1 cellular context compared by ENCODE assay signal in genomic region chr2:177241771-177242135, GRCh38.
TF ChIP-seq lines count a peak whose summit lies in the region.

No MANE protein-coding gene starts in this region.

TF ChIP-seq in K562, 482 proteins besides CTCF, POLR2A, EP300 and RAD21 (continues in another document):
- TF ChIP-seq ADNP (tag; IDR thresholded peaks at IDR 0.05): peak; percentile 11; the same call in 1 of the 2 replicates
- TF ChIP-seq FOXO4 (CRISPR knock-in tag; IDR thresholded peaks at IDR 0.05): no peak
- TF ChIP-seq SRSF1 (IDR thresholded peaks at IDR 0.05; ENCODE audit: low read depth, low read length): no peak
- TF ChIP-seq SMAD2 (IDR thresholded peaks at IDR 0.05; ENCODE audit: low read depth, low read length): no peak
- no peak for TF ChIP-seq ZFP30 (CRISPR knock-in tag; IDR thresholded peaks at IDR 0.05; ENCODE audit: borderline replicate concordance)
- no peak for TF ChIP-seq ZNF140 (CRISPR knock-in tag; IDR thresholded peaks at IDR 0.05)
- TF ChIP-seq RBM39 (optimal IDR thresholded peaks at IDR 0.05; ENCODE audit: low read depth, low read length): no peak
- no peak for TF ChIP-seq POU5F1 (IDR thresholded peaks at IDR 0.05; ENCODE audit: borderline replicate concordance, low read depth, low read length, partially characterized antibody)
- 0 out of 2 replicates have a peak, but pooled peaks have one; percentile 48 for TF ChIP-seq FOXP1 (CRISPR knock-in tag; IDR thresholded peaks at IDR 0.05)
- 0 out of 4 replicates have a peak, but pooled peaks of 1 of the 2 experiments have one; percentile 14 for TF ChIP-seq RCOR1 (IDR thresholded peaks at IDR 0.05; ENCODE audit: borderline replicate concordance in 1 of 2, low read depth in 2 of 2, low read length in 2 of 2)
- no peak for TF ChIP-seq PBX2 (CRISPR knock-in tag; IDR thresholded peaks at IDR 0.05; ENCODE audit: low read depth)
- peak; percentile 54; the same call in 1 of the 2 replicates for TF ChIP-seq PBX2 (tag; conservative IDR thresholded peaks at IDR 0.05; ENCODE audit: low read depth)
- TF ChIP-seq, protein P1, sequence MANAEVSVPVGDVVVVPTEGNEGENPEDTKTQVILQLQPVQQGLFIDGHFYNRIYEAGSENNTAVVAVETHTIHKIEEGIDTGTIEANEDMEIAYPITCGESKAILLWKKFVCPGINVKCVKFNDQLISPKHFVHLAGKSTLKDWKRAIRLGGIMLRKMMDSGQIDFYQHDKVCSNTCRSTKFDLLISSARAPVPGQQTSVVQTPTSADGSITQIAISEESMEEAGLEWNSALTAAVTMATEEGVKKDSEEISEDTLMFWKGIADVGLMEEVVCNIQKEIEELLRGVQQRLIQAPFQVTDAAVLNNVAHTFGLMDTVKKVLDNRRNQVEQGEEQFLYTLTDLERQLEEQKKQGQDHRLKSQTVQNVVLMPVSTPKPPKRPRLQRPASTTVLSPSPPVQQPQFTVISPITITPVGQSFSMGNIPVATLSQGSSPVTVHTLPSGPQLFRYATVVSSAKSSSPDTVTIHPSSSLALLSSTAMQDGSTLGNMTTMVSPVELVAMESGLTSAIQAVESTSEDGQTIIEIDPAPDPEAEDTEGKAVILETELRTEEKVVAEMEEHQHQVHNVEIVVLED (CRISPR knock-in tag; IDR thresholded peaks at IDR 0.05): no peak
- TF ChIP-seq KDM1A (IDR thresholded peaks at IDR 0.05): peak; percentile 40 to 44; a peak in 3 of 4 replicates
- no peak for TF ChIP-seq ZNF668 (CRISPR knock-in tag; IDR thresholded peaks at IDR 0.05)
- no peak for TF ChIP-seq ZBTB17 (CRISPR knock-in tag; IDR thresholded peaks at IDR 0.05)
- TF ChIP-seq ZNF778 (CRISPR knock-in tag; IDR thresholded peaks at IDR 0.05): no peak
- no peak for TF ChIP-seq ZNF444 (CRISPR knock-in tag; IDR thresholded peaks at IDR 0.05)
- TF ChIP-seq ZNF311 (CRISPR knock-in tag; IDR thresholded peaks at IDR 0.05): no peak
- peak; percentile 13; the same call in 1 of the 2 replicates for TF ChIP-seq JUND (IDR thresholded peaks at IDR 0.05; ENCODE audit: borderline replicate concordance, low read depth, low read length)
- TF ChIP-seq JUND (tag; IDR thresholded peaks at IDR 0.05; ENCODE audit: borderline replicate concordance, low read depth, low read length): no peak
- peak; percentile 31; the same call in 1 of the 2 replicates for TF ChIP-seq SMARCC2 (IDR thresholded peaks at IDR 0.05; ENCODE audit: low read depth)
- no peak for TF ChIP-seq GTF2A2 (tag; IDR thresholded peaks at IDR 0.05)
- TF ChIP-seq GTF2E2 (tag; IDR thresholded peaks at IDR 0.05): 0 out of 2 replicates have a peak, but pooled peaks have one; percentile 17
- TF ChIP-seq, protein P2, sequence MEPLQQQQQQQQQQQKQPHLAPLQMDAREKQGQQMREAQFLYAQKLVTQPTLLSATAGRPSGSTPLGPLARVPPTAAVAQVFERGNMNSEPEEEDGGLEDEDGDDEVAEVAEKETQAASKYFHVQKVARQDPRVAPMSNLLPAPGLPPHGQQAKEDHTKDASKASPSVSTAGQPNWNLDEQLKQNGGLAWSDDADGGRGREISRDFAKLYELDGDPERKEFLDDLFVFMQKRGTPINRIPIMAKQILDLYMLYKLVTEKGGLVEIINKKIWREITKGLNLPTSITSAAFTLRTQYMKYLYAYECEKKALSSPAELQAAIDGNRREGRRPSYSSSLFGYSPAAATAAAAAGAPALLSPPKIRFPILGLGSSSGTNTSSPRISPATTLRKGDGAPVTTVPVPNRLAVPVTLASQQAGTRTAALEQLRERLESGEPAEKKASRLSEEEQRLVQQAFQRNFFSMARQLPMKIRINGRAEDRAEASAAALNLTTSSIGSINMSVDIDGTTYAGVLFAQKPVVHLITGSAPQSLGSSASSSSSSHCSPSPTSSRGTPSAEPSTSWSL (CRISPR knock-in tag; IDR thresholded peaks at IDR 0.05; ENCODE audit: borderline replicate concordance): no peak
- no peak for TF ChIP-seq CAMTA2 (CRISPR knock-in tag; conservative IDR thresholded peaks at IDR 0.05)
- no peak for TF ChIP-seq NFE2 (IDR thresholded peaks at IDR 0.05; ENCODE audit: low read depth)
- TF ChIP-seq HNRNPK (IDR thresholded peaks at IDR 0.05; ENCODE audit: low read depth, low read length, poor library complexity, severe bottlenecking): no peak
- TF ChIP-seq TARDBP (IDR thresholded peaks at IDR 0.05): no peak
- peak; percentile 44; the same call in 1 of the 2 replicates for TF ChIP-seq HDAC2 (IDR thresholded peaks at IDR 0.05)
- TF ChIP-seq E2F3 (CRISPR knock-in tag; IDR thresholded peaks at IDR 0.05): no peak
- peak; percentile 60 for TF ChIP-seq SMARCA4 (IDR thresholded peaks at IDR 0.05)
- TF ChIP-seq, protein P3, sequence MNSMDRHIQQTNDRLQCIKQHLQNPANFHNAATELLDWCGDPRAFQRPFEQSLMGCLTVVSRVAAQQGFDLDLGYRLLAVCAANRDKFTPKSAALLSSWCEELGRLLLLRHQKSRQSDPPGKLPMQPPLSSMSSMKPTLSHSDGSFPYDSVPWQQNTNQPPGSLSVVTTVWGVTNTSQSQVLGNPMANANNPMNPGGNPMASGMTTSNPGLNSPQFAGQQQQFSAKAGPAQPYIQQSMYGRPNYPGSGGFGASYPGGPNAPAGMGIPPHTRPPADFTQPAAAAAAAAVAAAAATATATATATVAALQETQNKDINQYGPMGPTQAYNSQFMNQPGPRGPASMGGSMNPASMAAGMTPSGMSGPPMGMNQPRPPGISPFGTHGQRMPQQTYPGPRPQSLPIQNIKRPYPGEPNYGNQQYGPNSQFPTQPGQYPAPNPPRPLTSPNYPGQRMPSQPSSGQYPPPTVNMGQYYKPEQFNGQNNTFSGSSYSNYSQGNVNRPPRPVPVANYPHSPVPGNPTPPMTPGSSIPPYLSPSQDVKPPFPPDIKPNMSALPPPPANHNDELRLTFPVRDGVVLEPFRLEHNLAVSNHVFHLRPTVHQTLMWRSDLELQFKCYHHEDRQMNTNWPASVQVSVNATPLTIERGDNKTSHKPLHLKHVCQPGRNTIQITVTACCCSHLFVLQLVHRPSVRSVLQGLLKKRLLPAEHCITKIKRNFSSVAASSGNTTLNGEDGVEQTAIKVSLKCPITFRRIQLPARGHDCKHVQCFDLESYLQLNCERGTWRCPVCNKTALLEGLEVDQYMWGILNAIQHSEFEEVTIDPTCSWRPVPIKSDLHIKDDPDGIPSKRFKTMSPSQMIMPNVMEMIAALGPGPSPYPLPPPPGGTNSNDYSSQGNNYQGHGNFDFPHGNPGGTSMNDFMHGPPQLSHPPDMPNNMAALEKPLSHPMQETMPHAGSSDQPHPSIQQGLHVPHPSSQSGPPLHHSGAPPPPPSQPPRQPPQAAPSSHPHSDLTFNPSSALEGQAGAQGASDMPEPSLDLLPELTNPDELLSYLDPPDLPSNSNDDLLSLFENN (IDR thresholded peaks at IDR 0.05; ENCODE audit: low read depth in 2 of 2, low read length in 2 of 2): no peak
- TF ChIP-seq ARID1B (IDR thresholded peaks at IDR 0.05): peak; percentile 44
- 0 out of 2 replicates have a peak, but pooled peaks have one; percentile 21 for TF ChIP-seq SP1 (CRISPR knock-in tag; IDR thresholded peaks at IDR 0.05)
- 0 out of 2 replicates have a peak, but pooled peaks have one; percentile 47 for TF ChIP-seq NBN (IDR thresholded peaks at IDR 0.05; ENCODE audit: low read depth)
- TF ChIP-seq HNRNPLL (IDR thresholded peaks at IDR 0.05; ENCODE audit: low read depth, low read length, poor library complexity, severe bottlenecking): no peak
- TF ChIP-seq MEIS2 (IDR thresholded peaks at IDR 0.05; ENCODE audit: partially characterized antibody): peak; percentile 39
- TF ChIP-seq, protein P4, sequence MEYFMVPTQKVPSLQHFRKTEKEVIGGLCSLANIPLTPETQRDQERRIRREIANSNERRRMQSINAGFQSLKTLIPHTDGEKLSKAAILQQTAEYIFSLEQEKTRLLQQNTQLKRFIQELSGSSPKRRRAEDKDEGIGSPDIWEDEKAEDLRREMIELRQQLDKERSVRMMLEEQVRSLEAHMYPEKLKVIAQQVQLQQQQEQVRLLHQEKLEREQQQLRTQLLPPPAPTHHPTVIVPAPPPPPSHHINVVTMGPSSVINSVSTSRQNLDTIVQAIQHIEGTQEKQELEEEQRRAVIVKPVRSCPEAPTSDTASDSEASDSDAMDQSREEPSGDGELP (CRISPR knock-in tag; IDR thresholded peaks at IDR 0.05; ENCODE audit: borderline replicate concordance): no peak
- TF ChIP-seq, protein P5, sequence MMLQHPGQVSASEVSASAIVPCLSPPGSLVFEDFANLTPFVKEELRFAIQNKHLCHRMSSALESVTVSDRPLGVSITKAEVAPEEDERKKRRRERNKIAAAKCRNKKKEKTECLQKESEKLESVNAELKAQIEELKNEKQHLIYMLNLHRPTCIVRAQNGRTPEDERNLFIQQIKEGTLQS (IDR thresholded peaks at IDR 0.05): peak; percentile 53
- TF ChIP-seq, protein P5 (CRISPR knock-in tag; conservative IDR thresholded peaks at IDR 0.05): no peak
- no peak for TF ChIP-seq ZNF175 (CRISPR knock-in tag; IDR thresholded peaks at IDR 0.05; ENCODE audit: low read depth)
- TF ChIP-seq, protein P6, sequence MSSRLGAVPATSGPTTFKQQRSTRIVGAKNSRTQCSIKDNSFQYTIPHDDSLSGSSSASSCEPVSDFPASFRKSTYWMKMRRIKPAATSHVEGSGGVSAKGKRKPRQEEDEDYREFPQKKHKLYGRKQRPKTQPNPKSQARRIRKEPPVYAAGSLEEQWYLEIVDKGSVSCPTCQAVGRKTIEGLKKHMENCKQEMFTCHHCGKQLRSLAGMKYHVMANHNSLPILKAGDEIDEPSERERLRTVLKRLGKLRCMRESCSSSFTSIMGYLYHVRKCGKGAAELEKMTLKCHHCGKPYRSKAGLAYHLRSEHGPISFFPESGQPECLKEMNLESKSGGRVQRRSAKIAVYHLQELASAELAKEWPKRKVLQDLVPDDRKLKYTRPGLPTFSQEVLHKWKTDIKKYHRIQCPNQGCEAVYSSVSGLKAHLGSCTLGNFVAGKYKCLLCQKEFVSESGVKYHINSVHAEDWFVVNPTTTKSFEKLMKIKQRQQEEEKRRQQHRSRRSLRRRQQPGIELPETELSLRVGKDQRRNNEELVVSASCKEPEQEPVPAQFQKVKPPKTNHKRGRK (tag; IDR thresholded peaks at IDR 0.05): no peak
- TF ChIP-seq ASH1L (IDR thresholded peaks at IDR 0.05; ENCODE audit: borderline replicate concordance, low read depth, partially characterized antibody): no peak
- 0 out of 2 replicates have a peak, but pooled peaks have one; percentile 25 for TF ChIP-seq GABPB2 (CRISPR knock-in tag; conservative IDR thresholded peaks at IDR 0.05)
- TF ChIP-seq KHSRP (IDR thresholded peaks at IDR 0.05): no peak
- TF ChIP-seq EGR1 (conservative IDR thresholded peaks at IDR 0.05): no peak
- TF ChIP-seq HDAC1 (IDR thresholded peaks at IDR 0.05): peak in 1 of 2 experiments; percentile 61; a peak in 2 of 4 replicates
- no peak for TF ChIP-seq CBX8 (IDR thresholded peaks at IDR 0.05; ENCODE audit: borderline replicate concordance, extremely low read depth, low read depth, low read length, poor library complexity, severe bottlenecking)
- peak; percentile 46 for TF ChIP-seq CBFA2T3 (IDR thresholded peaks at IDR 0.05)
- TF ChIP-seq ZNF57 (CRISPR knock-in tag; IDR thresholded peaks at IDR 0.05): no peak
- 0 out of 4 replicates have a peak, but pooled peaks have one; percentile 23 to 27 for TF ChIP-seq FOXK2 (conservative IDR thresholded peaks at IDR 0.05 in 1 of 2, IDR thresholded peaks at IDR 0.05 in 1 of 2; ENCODE audit: low read depth in 2 of 2)
- TF ChIP-seq RAD51 (IDR thresholded peaks at IDR 0.05; ENCODE audit: borderline replicate concordance, low read depth): no peak
- TF ChIP-seq POLR3G (IDR thresholded peaks at IDR 0.05; ENCODE audit: extremely low read depth, insufficient read length, insufficient replicate concordance): no peak
- TF ChIP-seq CHCHD3 (CRISPR knock-in tag; IDR thresholded peaks at IDR 0.05): no peak
- peak; percentile 16; the same call in 1 of the 2 replicates for TF ChIP-seq DPF2 (IDR thresholded peaks at IDR 0.05)
- peak; percentile 58 for TF ChIP-seq SMARCE1 (IDR thresholded peaks at IDR 0.05)
- TF ChIP-seq EHMT2 (IDR thresholded peaks at IDR 0.05): no peak
